In genomic region chr12:50222275-50222783, GRCh38 we compare ENCODE assay signal across 8 cellular contexts. TPM values are rescaled to one million over a fixed set of nuclear protein-coding genes. Genes with fewer than 3 reads are reported as not detected.
DNase-seq lines count a peak whose midpoint lies in the region; ATAC-seq and TF ChIP-seq lines count a peak whose summit lies in the region.

No MANE protein-coding gene starts in this region.

- peaks cover 4 to 21% (median 6%) of the 10 kb centered on the region in 3 donors for H3K4me1 Mint-ChIP-seq in naive B cell

- ATAC-seq in naive B cell (ENCODE audit: low read depth in 2 of 2) (peak in 1 of 2 donors; percentile 52), HG02678 (IDR thresholded peaks at IDR 0.05; ENCODE audit: unreplicated experiment) (no peak)

- H3K27me3 Mint-ChIP-seq in naive B cell = no peaks in the 10 kb centered on the region

- H3K27ac Mint-ChIP-seq in naive B cell = no peak overlapping the region

- DNase-seq in AG10803 (ENCODE audit: low read depth) (peak; percentile 94), NCI-H2171 (lab: John Stamatoyannopoulos, UW) (peak; percentile 65), fibroblast of peridontal ligament (ENCODE audit: extremely low read depth) (peak; percentile 97), naive B cell (peak; percentile 2), mesenteric fat pad (ENCODE audit: low spot score) (no peak)
- peak; percentile 67 for DNase-seq in activated CD8-positive, alpha-beta memory T cell treated with anti-CD3 and anti-CD28 coated beads, Interleukin-2, amount 50 U/mL, for 48 hours

- TF ChIP-seq POLR2A in GM19193 (IDR thresholded peaks at IDR 0.05; ENCODE audit: extremely low read depth, insufficient read depth, insufficient read length) = peak; percentile 23

- peak; percentile 57 for TF ChIP-seq CTCF in AG10803 (conservative IDR thresholded peaks at IDR 0.05; ENCODE audit: low read length)

- no peak overlapping the region for H3K4me3 Mint-ChIP-seq in naive B cell

- no peaks in the 10 kb centered on the region for H3K36me3 Mint-ChIP-seq in naive B cell

- H3K9me3 Mint-ChIP-seq in naive B cell = no peaks in the 10 kb centered on the region

- H3K4me3 ChIP-seq in AG10803 (ENCODE audit: low read length) = peak overlapping the region; percentile 73

RNA-seq across cellular contexts. Expression of gene CERS5, which starts 55.2 kb away (rescaled TPM):
- polyA plus RNA-seq in naive B cell (ENCODE audit: low read depth in 6 of 6) = 100 to 1,000 TPM in 1 of 6 donors, 10 to 100 TPM in 5; 45.2 to 126 (median 55.7) TPM
- 46.5 TPM for total RNA-seq in mesenteric fat pad
